Comparison of ENCODE assay signal across 1 cellular context in the genomic region with DNA sequence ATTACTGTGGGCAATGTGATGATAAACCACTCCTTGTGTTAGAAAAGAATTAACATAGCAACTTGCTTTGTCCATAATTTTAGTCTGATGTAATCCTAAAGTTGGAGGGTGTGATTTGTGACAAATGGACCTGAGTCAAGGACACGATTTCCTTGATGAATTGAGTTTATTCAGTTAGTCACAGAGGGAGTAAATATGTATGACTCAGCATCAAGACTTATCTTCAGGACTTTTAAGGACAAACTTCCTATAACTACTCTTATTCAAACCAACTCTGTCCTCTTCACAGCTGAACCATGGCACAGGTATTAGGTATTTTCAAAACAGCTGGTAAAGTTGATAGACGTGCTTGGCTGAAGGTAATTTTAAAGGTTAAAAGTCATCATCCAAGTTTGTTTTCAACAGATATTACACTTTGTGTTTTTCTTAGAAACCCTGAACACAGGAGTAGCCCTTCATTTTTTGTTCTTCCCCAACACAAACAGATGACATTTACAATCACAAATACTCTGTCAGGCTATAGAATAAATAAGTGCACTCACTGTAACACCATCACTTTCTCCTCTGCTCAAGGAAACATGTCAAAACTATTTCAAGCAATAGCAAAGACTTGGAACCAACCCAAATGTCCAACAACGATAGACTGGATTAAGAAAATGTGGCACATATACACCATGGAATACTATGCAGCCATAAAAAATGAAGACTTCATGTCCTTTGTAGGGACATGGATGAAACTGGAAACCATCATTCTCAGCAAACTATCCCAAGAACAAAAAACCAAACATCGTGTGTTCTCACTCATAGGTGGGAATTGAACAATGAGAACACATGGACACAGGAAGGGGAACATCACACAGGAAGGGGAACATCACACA.
TF ChIP-seq lines count a peak whose summit lies in the region.

No MANE protein-coding gene starts in this region.

TF ChIP-seq in endothelial cell of umbilical vein, 7 proteins besides CTCF, POLR2A, EP300 and RAD21:
- TF ChIP-seq JUN (IDR thresholded peaks at IDR 0.05; ENCODE audit: borderline replicate concordance, insufficient read depth, insufficient read length, low read depth) (peak; percentile 77), POLR2AphosphoS5 (IDR thresholded peaks at IDR 0.05; ENCODE audit: insufficient read depth, low read depth, low read length) (peak; percentile 38), MYC (IDR thresholded peaks at IDR 0.05; ENCODE audit: low read depth, low read length) (no peak), GATA2 (IDR thresholded peaks at IDR 0.05; ENCODE audit: insufficient read depth, insufficient read length, low read depth, low read length) (peak; percentile 55), FOS (IDR thresholded peaks at IDR 0.05; ENCODE audit: borderline replicate concordance, insufficient read depth, low read length) (peak; percentile 94), EZH2 (IDR thresholded peaks at IDR 0.05; ENCODE audit: borderline replicate concordance, low read depth, low read length, severe bottlenecking) (no peak)
- TF ChIP-seq, protein P1, sequence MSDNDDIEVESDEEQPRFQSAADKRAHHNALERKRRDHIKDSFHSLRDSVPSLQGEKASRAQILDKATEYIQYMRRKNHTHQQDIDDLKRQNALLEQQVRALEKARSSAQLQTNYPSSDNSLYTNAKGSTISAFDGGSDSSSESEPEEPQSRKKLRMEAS (IDR thresholded peaks at IDR 0.05; ENCODE audit: insufficient read depth, insufficient read length), result no peak
